Comparison of ENCODE assay signal across 20 cellular contexts in genomic region chr4:164440196-164440595, GRCh38.
DNase-seq lines count a peak whose midpoint lies in the region; ATAC-seq, FAIRE-seq and TF ChIP-seq lines count a peak whose summit lies in the region.
"Had no signal": no experiment of that assay in that cellular context is flagged by ENCODE, and none has a peak within 500 bp of the region (broad histone marks: within the 10 kb centered on the region; RNA-seq: fewer than 3 reads in every experiment).

No MANE protein-coding gene starts in this region.

- no peaks in the 10 kb centered on the region for H3K4me1 Mint-ChIP-seq in HFFc6 (ENCODE audit: low read depth)
- H3K4me1 Mint-ChIP-seq: natural killer cell; stimulated activated naive CD8-positive, alpha-beta T cell treated with anti-CD3 and anti-CD28 coated beads, Interleukin-15, amount 100 ng/mL, for 72 hours had no signal

- no peaks in the 10 kb centered on the region; the same call in 1 of the 2 replicates for H3K36me3 Mint-ChIP-seq in HFFc6 (ENCODE audit: low read depth)
- H3K36me3 Mint-ChIP-seq: natural killer cell had no signal

- H3K4me3 ChIP-seq in upper lobe of left lung = no peak overlapping the region
- H3K4me3 ChIP-seq: Peyer's patch, skin epidermis had no signal

- no peak for TF ChIP-seq EP300 in upper lobe of left lung (IDR thresholded peaks at IDR 0.05)

- TF ChIP-seq CTCF in upper lobe of left lung (IDR thresholded peaks at IDR 0.05) (no peak), HFFc6 (IDR thresholded peaks at IDR 0.05) (no peak)

- no peaks in the 10 kb centered on the region for H3K36me3 ChIP-seq in upper lobe of left lung
- H3K36me3 ChIP-seq: Peyer's patch had no signal

- H3K27me3 ChIP-seq in upper lobe of left lung = no peaks in the 10 kb centered on the region
- H3K27me3 ChIP-seq: Peyer's patch had no signal

- no peak overlapping the region for H3K27ac ChIP-seq in upper lobe of left lung
- H3K27ac ChIP-seq: Peyer's patch, skin epidermis had no signal

- DNase-seq in ELR (ENCODE audit: low read depth) (peak; percentile 20), RCC 7860 (ENCODE audit: low spot score) (peak; percentile 78), erythroblast (lab: John Stamatoyannopoulos, UW) (peak; percentile 23 to 47), non-pigmented ciliary epithelial cell (ENCODE audit: low read depth) (peak; percentile 57), upper lobe of left lung (no peak), HFFc6 (no peak), activated T-cell treated with anti-CD3 and anti-CD28 coated beads for 4 hours (no peak)
- DNase-seq: activated T-cell treated with anti-CD3 and anti-CD28 coated beads, Interleukin-2, amount 50 U/mL, for 4 hours; cerebellar nuclear complex; hippocampal formation; natural killer cell; NCI-H1436 treated with DMSO at 0.1 percent for 48 hours; NCI-H510A treated with DMSO at 0.1 percent for 48 hours; Peyer's patch; stimulated activated naive CD8-positive, alpha-beta T cell treated with anti-CD3 and anti-CD28 coated beads, Interleukin-15, amount 100 ng/mL, for 72 hours; T-helper 1 cell had no signal

- H3K27ac Mint-ChIP-seq in HFFc6 = no peak overlapping the region
- H3K27ac Mint-ChIP-seq: natural killer cell; stimulated activated naive CD8-positive, alpha-beta T cell treated with anti-CD3 and anti-CD28 coated beads, Interleukin-15, amount 100 ng/mL, for 72 hours had no signal

- 71 to 80% methylated on average over 1 of the region's 1 CpG for WGBS in upper lobe of left lung, 2 donors

- peaks cover 28% of the 10 kb centered on the region for H3K9me3 Mint-ChIP-seq in HFFc6
- H3K9me3 Mint-ChIP-seq: activated T-cell treated with anti-CD3 and anti-CD28 coated beads, Interleukin-2, amount 50 U/mL, for 4 hours; stimulated activated naive CD8-positive, alpha-beta T cell treated with anti-CD3 and anti-CD28 coated beads, Interleukin-15, amount 100 ng/mL, for 72 hours had no signal

- no peaks in the 10 kb centered on the region for H3K27me3 Mint-ChIP-seq in HFFc6 (ENCODE audit: insufficient read depth)
- H3K27me3 Mint-ChIP-seq: stimulated activated naive CD8-positive, alpha-beta T cell treated with anti-CD3 and anti-CD28 coated beads, Interleukin-15, amount 100 ng/mL, for 72 hours had no signal

- no peaks in the 10 kb centered on the region for H3K9me3 ChIP-seq in upper lobe of left lung
- H3K9me3 ChIP-seq: Peyer's patch had no signal

- H3K4me1 ChIP-seq in upper lobe of left lung = no peaks in the 10 kb centered on the region
- H3K4me1 ChIP-seq: Peyer's patch had no signal

- TF ChIP-seq POLR2A in erythroblast (IDR thresholded peaks at IDR 0.05; ENCODE audit: low read length) (no peak), upper lobe of left lung (IDR thresholded peaks at IDR 0.05) (no peak)

- no peak overlapping the region for H3K4me3 Mint-ChIP-seq in HFFc6
- H3K4me3 Mint-ChIP-seq: activated T-cell treated with anti-CD3 and anti-CD28 coated beads, Interleukin-2, amount 50 U/mL, for 4 hours; natural killer cell; stimulated activated naive CD8-positive, alpha-beta T cell treated with anti-CD3 and anti-CD28 coated beads, Interleukin-15, amount 100 ng/mL, for 72 hours had no signal

- FAIRE-seq in RCC 7860 (lab: Jason Lieb, UNC) = peak; percentile 76
- FAIRE-seq: endothelial cell of umbilical vein, H1 had no signal

- ATAC-seq in GM18519 (IDR thresholded peaks at IDR 0.05; ENCODE audit: low FRiP score, unreplicated experiment) (no peak), upper lobe of left lung (ENCODE audit: low FRiP score in 2 of 2) (no peak)
- ATAC-seq: activated T-cell treated with anti-CD3 and anti-CD28 coated beads, Interleukin-2, amount 50 U/mL, for 4 hours; natural killer cell; stimulated activated naive CD8-positive, alpha-beta T cell treated with anti-CD3 and anti-CD28 coated beads, Interleukin-15, amount 100 ng/mL, for 72 hours had no signal

Comparison
In these comparisons a context has a peak if more than half of its experiments do, and no peak if none do; other contexts are left out.
1. DNase-seq: peak in ELR (single experiment), RCC 7860 (single experiment), erythroblast (2 of 2) and non-pigmented ciliary epithelial cell (single experiment); none in upper lobe of left lung (0 of 2), HFFc6 (single experiment) and activated T-cell treated with anti-CD3 and anti-CD28 coated beads for 4 hours (single experiment).